ENCODE assay signal across 10 cellular contexts in genomic region chr21:14012409-14012808, GRCh38.
"Had no signal": no experiment of that assay in that cellular context is flagged by ENCODE, and none has a peak within 500 bp of the region (broad histone marks: within the 10 kb centered on the region; RNA-seq: fewer than 3 reads in every experiment).

No MANE protein-coding gene starts in this region.

- DNase-seq: GM23248, GOT3, H9, HCEC 1CT, HFFc6 had no signal

- H3K4me1 Mint-ChIP-seq: H9 had no signal

- FAIRE-seq: H1, H54 had no signal

- H3K9me3 Mint-ChIP-seq: GM23338 had no signal

- H3K9ac ChIP-seq: GM23248 had no signal

- H3K4me1 ChIP-seq: HAP-1 had no signal

- H3K36me3 ChIP-seq: HAP-1 had no signal

- H3K9me3 ChIP-seq: HAP-1 had no signal

- H3K4me3 Mint-ChIP-seq: GM23338, H9, HFFc6 had no signal

- H2AFZ ChIP-seq: GM23248, GM23338 had no signal

- ATAC-seq: HCT116 had no signal

- H3K27ac ChIP-seq: GM23248 had no signal

- H3K4me2 ChIP-seq: GM23338 had no signal

- H3K27ac Mint-ChIP-seq: GM23338, H9, HFFc6 had no signal

- H3K4me3 ChIP-seq: GM23248, GM23338, HAP-1 had no signal
